Comparison of ENCODE assay signal across 11 cellular contexts in genomic region chr2:180523629-180524340, GRCh38.
DNase-seq lines count a peak whose midpoint lies in the region; ATAC-seq and TF ChIP-seq lines count a peak whose summit lies in the region.
"Had no signal": no experiment of that assay in that cellular context is flagged by ENCODE, and none has a peak within 500 bp of the region (broad histone marks: within the 10 kb centered on the region; RNA-seq: fewer than 3 reads in every experiment).

No MANE protein-coding gene starts in this region.

- in situ Hi-C loops in GM23248 (cut with MboI), result no loop called here

- H2AFZ ChIP-seq in GM23248 (peak overlapping the region; percentile 50), PC-9 (0 out of 2 replicates have a peak overlapping the region, but pooled peaks have one; percentile 25)

- H3K4me3 ChIP-seq in GM23248 (peak overlapping the region; percentile 41), PC-9 (no peak overlapping the region), skeletal muscle satellite cell (ENCODE audit: low read length) (no peak overlapping the region), thyroid gland (replicated peaks in 1 of 3) (no peak overlapping the region)
- H3K4me3 ChIP-seq: coronary artery had no signal

- H3K9me3 ChIP-seq in GM23248 (ENCODE audit: low read depth), result no peaks in the 10 kb centered on the region
- H3K9me3 ChIP-seq in PC-9 (ENCODE audit: insufficient read depth, low read depth), result peaks cover 29% of the 10 kb centered on the region
- H3K9me3 ChIP-seq in skeletal muscle satellite cell (replicated peaks; ENCODE audit: low read length), result no peaks in the 10 kb centered on the region
- no peaks in the 10 kb centered on the region for H3K9me3 ChIP-seq in thyroid gland

- no peaks in the 10 kb centered on the region for H3K27me3 ChIP-seq in GM23248 (replicated peaks; ENCODE audit: insufficient read depth)
- no peaks in the 10 kb centered on the region for H3K27me3 ChIP-seq in PC-9 (ENCODE audit: insufficient read depth, low read depth)
- no peaks in the 10 kb centered on the region for H3K27me3 ChIP-seq in skeletal muscle satellite cell (ENCODE audit: control insufficient read depth, insufficient read depth, low read length)
- H3K27me3 ChIP-seq in thyroid gland, result no peaks in the 10 kb centered on the region

- H3K4me1 ChIP-seq in GM23248 (ENCODE audit: insufficient read depth) (peaks cover 57% of the 10 kb centered on the region), PC-9 (replicated peaks; ENCODE audit: insufficient read depth) (peaks cover 49% of the 10 kb centered on the region), skeletal muscle satellite cell (ENCODE audit: control insufficient read depth, insufficient read depth, low read length) (peaks cover 47% of the 10 kb centered on the region), thyroid gland (no peaks in the 10 kb centered on the region)

- DNase-seq in GM23248 (peak; percentile 94), PC-9 (peak; percentile 21 to 85), fibroblast of gingiva (ENCODE audit: low read depth) (peak; percentile 85), thyroid gland (no peak)
- DNase-seq in activated CD4-positive, alpha-beta T cell treated with anti-CD3 and anti-CD28 coated beads, Interleukin-2, amount 50 U/mL, for 1 hour, result no peak
- DNase-seq: activated CD4-positive, CD25-positive, alpha-beta regulatory T cell; NCI-H1694 treated with DMSO at 0.1 percent for 48 hours had no signal

- no peak for ATAC-seq in GM19455 (IDR thresholded peaks at IDR 0.05; ENCODE audit: unreplicated experiment)
- no peak for ATAC-seq in HG02852 (IDR thresholded peaks at IDR 0.05; ENCODE audit: unreplicated experiment)

- 1 to 2% methylated on average over 6 of the region's 6 CpGs for WGBS in GM23248 (ENCODE audit: low coverage in 1 of 2, low lambda C conversion rate in 2 of 2, missing lambda C conversion rate in 2 of 2), 2 experiments
- 66 to 67% methylated on average over 6 of the region's 6 CpGs for WGBS in thyroid gland, 2 donors

- no peaks in the 10 kb centered on the region for H3K9me2 ChIP-seq in GM23248 (ENCODE audit: insufficient read depth)
- H3K9me2 ChIP-seq in PC-9 (ENCODE audit: insufficient read depth), result no peaks in the 10 kb centered on the region

- POLR2A ChIA-PET in PC-9 (lab: Charles Lee; ENCODE audit: unreplicated experiment), result no interaction called here

- H3K9ac ChIP-seq in GM23248 (peak overlapping the region; percentile 61), skeletal muscle satellite cell (ENCODE audit: low read depth, low read length) (peak overlapping the region; percentile 50)

- no peak for TF ChIP-seq POLR2A in thyroid gland (IDR thresholded peaks at IDR 0.05)

- H3F3A ChIP-seq in GM23248 (ENCODE audit: insufficient read depth) (peaks cover 54% of the 10 kb centered on the region), PC-9 (ENCODE audit: insufficient read depth, low read depth) (peaks cover 7% of the 10 kb centered on the region)

- TF ChIP-seq CTCF in PC-9 (conservative IDR thresholded peaks at IDR 0.05) (no peak), thyroid gland (IDR thresholded peaks at IDR 0.05) (no peak)

- H4K20me1 ChIP-seq in GM23248 (ENCODE audit: insufficient read depth) (no peaks in the 10 kb centered on the region), PC-9 (ENCODE audit: insufficient read depth) (no peaks in the 10 kb centered on the region)

- H3K36me3 ChIP-seq in GM23248 (ENCODE audit: low read depth) (no peaks in the 10 kb centered on the region), PC-9 (ENCODE audit: low read depth) (no peaks in the 10 kb centered on the region), skeletal muscle satellite cell (ENCODE audit: insufficient read depth, low read length) (no peaks in the 10 kb centered on the region), thyroid gland (no peaks in the 10 kb centered on the region)

- no TSS peak for BruUV-seq in PC-9 (replicated peaks; lab: Mats Ljungman, UMichigan)

- H3K4me2 ChIP-seq in GM23248 (ENCODE audit: unreplicated experiment) (peak overlapping the region; percentile 80), PC-9 (peak overlapping the region; percentile 39; the same call in 1 of the 2 replicates), skeletal muscle satellite cell (ENCODE audit: low read length) (peak overlapping the region; percentile 46)

- H3K27ac ChIP-seq in GM23248, result peak overlapping the region; percentile 86
- peak overlapping the region; percentile 66 for H3K27ac ChIP-seq in PC-9
- H3K27ac ChIP-seq in thyroid gland, result no peak overlapping the region

- intact Hi-C loops in PC-9 (cut with micrococcal nuclease; ENCODE audit: unreplicated experiment) (loop anchor here (5.0 to 10.0 kb wide), 2 partner anchors 104 to 551 kb away; no protein-coding TSS in a partner anchor), thyroid gland (cut with DNase I) (no loop called here)

- CTCF ChIA-PET in PC-9 (lab: Charles Lee), result interaction anchor here (0.8 kb wide), 1 partner anchor 535 kb away, joined by 4 read pairs; no protein-coding TSS in a partner anchor

- H3K79me2 ChIP-seq in GM23248 (ENCODE audit: insufficient read depth) (no peaks in the 10 kb centered on the region), PC-9 (ENCODE audit: low read depth) (no peaks in the 10 kb centered on the region)

Comparison
In these comparisons a context has a peak if more than half of its experiments do, and no peak if none do; other contexts are left out.
1. DNase-seq: peak in GM23248 (single experiment), PC-9 (2 of 2) and fibroblast of gingiva (single experiment); none in activated CD4-positive, alpha-beta T cell treated with anti-CD3 and anti-CD28 coated beads, Interleukin-2, amount 50 U/mL, for 1 hour (single experiment) and thyroid gland (0 of 2).
2. H3K27ac ChIP-seq: peak in GM23248 (single experiment) and PC-9 (single experiment); none in thyroid gland (0 of 3).
3. Peak in every context shown above with its lines, with median percentiles within 50 percentile points of each other: H3K4me2 ChIP-seq.